Comparison of ENCODE assay signal across 14 cellular contexts in the genomic region with DNA sequence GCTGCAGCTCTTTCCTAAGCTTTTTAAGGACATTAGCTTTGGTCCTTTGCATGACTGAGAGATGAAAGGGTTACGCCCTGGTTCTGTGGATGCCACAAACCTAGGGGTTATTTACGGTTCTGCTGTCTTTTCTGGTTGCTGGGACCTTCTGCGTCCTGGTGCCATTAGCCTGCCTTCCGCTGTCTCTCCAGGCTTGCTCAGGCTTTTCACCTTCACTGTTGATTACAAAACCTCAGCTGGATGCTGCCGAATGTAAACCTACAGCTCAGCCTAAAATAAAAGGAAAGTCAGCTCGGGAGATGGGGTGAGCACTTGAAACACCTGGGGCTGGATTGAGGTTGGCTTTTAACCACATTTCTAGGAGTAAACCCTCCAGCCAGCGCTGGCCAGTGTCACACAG.
DNase-seq lines count a peak whose midpoint lies in the region; ATAC-seq, FAIRE-seq and TF ChIP-seq lines count a peak whose summit lies in the region.
"Had no signal": no experiment of that assay in that cellular context is flagged by ENCODE, and none has a peak within 500 bp of the region (broad histone marks: within the 10 kb centered on the region; RNA-seq: fewer than 3 reads in every experiment).

No MANE protein-coding gene starts in this region.

- no peak overlapping the region for H4K8ac ChIP-seq in H1 (ENCODE audit: extremely low read depth, insufficient read depth, low read length)

- peak; percentile 79 for FAIRE-seq in H1 (lab: Jason Lieb, UNC)
- FAIRE-seq: A204.1, H54 had no signal

- peak; percentile 93 for ATAC-seq in GM23338
- ATAC-seq in GM18907 (IDR thresholded peaks at IDR 0.05; ENCODE audit: unreplicated experiment), result no peak
- ATAC-seq: CD8-positive, alpha-beta T cell had no signal

- no peak for TF ChIP-seq CTCF in GM23338 (conservative IDR thresholded peaks at IDR 0.05; ENCODE audit: low read depth in 2 of 2)
- no peak for TF ChIP-seq CTCF in H1 (IDR thresholded peaks at IDR 0.05; ENCODE audit: control extremely low read depth in 1 of 3, insufficient read depth in 1 of 3, low read depth in 1 of 3, low read length in 3 of 3)
- TF ChIP-seq CTCF in osteoblast (IDR thresholded peaks at IDR 0.05; ENCODE audit: extremely low read depth, low read depth, low read length), result no peak
- TF ChIP-seq CTCF in dorsolateral prefrontal cortex (IDR thresholded peaks at IDR 0.05 in 54 of 56, conservative IDR thresholded peaks at IDR 0.05 in 2 of 56; ENCODE audit: low read depth in 1 of 56, partially characterized antibody in 56 of 56), result no peak

- TF ChIP-seq POLR2A in H1 (IDR thresholded peaks at IDR 0.05; ENCODE audit: control extremely low read depth in 1 of 2, low read depth in 2 of 2, low read length in 2 of 2), result no peak

- H3K79me2 ChIP-seq in GM23338 (replicated peaks; ENCODE audit: insufficient read depth), result no peaks in the 10 kb centered on the region
- H3K79me2 ChIP-seq in H1 (ENCODE audit: control insufficient read depth in 1 of 2, insufficient read depth in 2 of 2, low read length in 2 of 2), result no peaks in the 10 kb centered on the region
- H3K79me2 ChIP-seq in osteoblast (ENCODE audit: insufficient read depth, low read length), result no peaks in the 10 kb centered on the region

- H2BK20ac ChIP-seq in H1 (ENCODE audit: low read length), result no peak overlapping the region

- H3K23me2 ChIP-seq in H1 (ENCODE audit: low read depth, low read length), result no peaks in the 10 kb centered on the region; the same call in 1 of the 2 replicates

- H3K36me3 Mint-ChIP-seq in GM23338 (ENCODE audit: low read depth), result no peaks in the 10 kb centered on the region
- H3K36me3 Mint-ChIP-seq: CD14-positive monocyte; CD8-positive, alpha-beta T cell; IgD-negative memory B cell had no signal

- H4K20me1 ChIP-seq in GM23338 (replicated peaks; ENCODE audit: insufficient read depth) (no peaks in the 10 kb centered on the region), H1 (replicated peaks in 1 of 2; ENCODE audit: control insufficient read depth in 1 of 2, insufficient read depth in 2 of 2, low read length in 2 of 2) (no peaks in the 10 kb centered on the region), osteoblast (ENCODE audit: insufficient read depth, low read length) (no peaks in the 10 kb centered on the region)

- peaks cover under 1% of the 10 kb centered on the region for H3K4me1 Mint-ChIP-seq in GM23338
- H3K4me1 Mint-ChIP-seq: CD14-positive monocyte, IgD-negative memory B cell had no signal

- H3K56ac ChIP-seq in H1 (replicated peaks; ENCODE audit: insufficient read length, low read depth, low read length), result no peak overlapping the region

- no peak overlapping the region for H2BK15ac ChIP-seq in H1 (ENCODE audit: low read length)

- H2AFZ ChIP-seq in GM23338, result peak overlapping the region; percentile 73
- peak overlapping the region; percentile 15; the same call in 1 of the 2 replicates for H2AFZ ChIP-seq in H1 (ENCODE audit: low read length)
- no peak overlapping the region for H2AFZ ChIP-seq in osteoblast (ENCODE audit: low read length)

- H3K9ac ChIP-seq in H1 (replicated peaks in 1 of 4; ENCODE audit: extremely low read depth in 1 of 4, low read depth in 3 of 4, low read length in 3 of 4), result no peak overlapping the region

- CTCF ChIA-PET in H1 (lab: Charles Lee; ENCODE audit: partially characterized antibody), result interaction anchor here (0.8 to 1.6 kb wide), 4 partner anchors 11 to 63 kb away, joined by 3 to 4 read pairs (median 4); no protein-coding TSS in a partner anchor

- POLR2A ChIA-PET in H1 (lab: Charles Lee; ENCODE audit: partially characterized antibody), result no interaction called here

- H3K4me3 ChIP-seq in GM23338 (no peak overlapping the region), H1 (ENCODE audit: extremely low read depth in 1 of 4, insufficient read depth in 2 of 4, low read depth in 3 of 4, low read length in 4 of 4) (no peak overlapping the region), osteoblast (ENCODE audit: insufficient read depth, low read length) (no peak overlapping the region), dorsolateral prefrontal cortex (no peak overlapping the region)

- no peak overlapping the region for H3K23ac ChIP-seq in H1 (ENCODE audit: insufficient read length)

- H3K27me3 ChIP-seq in GM23338 (ENCODE audit: insufficient read depth), result no peaks in the 10 kb centered on the region
- H3K27me3 ChIP-seq in H1 (replicated peaks in 1 of 4; ENCODE audit: control insufficient read depth in 3 of 4, extremely low read depth in 1 of 4, insufficient read depth in 3 of 4, low read length in 3 of 4), result no peaks in the 10 kb centered on the region
- H3K27me3 ChIP-seq in osteoblast (ENCODE audit: insufficient read depth, low read length), result no peaks in the 10 kb centered on the region
- H3K27me3 ChIP-seq in dorsolateral prefrontal cortex, result peaks cover 0 to 5% (median 0%) of the 10 kb centered on the region in 45 donors

- intact Hi-C loops in dorsolateral prefrontal cortex (cut with DNase I), result no loop called here

- no peak overlapping the region for H3K14ac ChIP-seq in H1 (ENCODE audit: insufficient read length)

- H3K4me3 Mint-ChIP-seq in GM23338, result no peak overlapping the region
- H3K4me3 Mint-ChIP-seq: CD14-positive monocyte; CD8-positive, alpha-beta T cell; IgD-negative memory B cell had no signal

- H3K27me3 Mint-ChIP-seq in GM23338 (ENCODE audit: insufficient read depth, low read depth, poor library complexity), result peaks cover 2% of the 10 kb centered on the region
- H3K27me3 Mint-ChIP-seq: IgD-negative memory B cell had no signal

- peak in 1 of 2 experiments; percentile 22; a peak in 1 of 4 replicates for TF ChIP-seq RAD21 in H1 (IDR thresholded peaks at IDR 0.05 in 1 of 2, conservative IDR thresholded peaks at IDR 0.05 in 1 of 2; ENCODE audit: low read depth in 2 of 2, low read length in 2 of 2)

- 58% methylated on average over 7 of the region's 7 CpGs; no CpG with 5 or more reads in 1 of the 2 experiments for WGBS in H1 (ENCODE audit: extremely low coverage in 1 of 2, insufficient coverage in 1 of 2, insufficient read length in 1 of 2, insufficient replicate concordance in 2 of 2, low coverage in 1 of 2, low lambda C conversion rate in 2 of 2, missing lambda C conversion rate in 1 of 2), 2 experiments

- H2AK5ac ChIP-seq in H1 (ENCODE audit: low read depth, low read length), result no peak overlapping the region

- H4K91ac ChIP-seq in H1 (replicated peaks; ENCODE audit: insufficient read length, low read length), result peak overlapping the region; percentile 49

- no peak overlapping the region for H3K27ac ChIP-seq in GM23338 (ENCODE audit: low read depth)
- no peak overlapping the region for H3K27ac ChIP-seq in H1 (ENCODE audit: low read depth, low read length)
- H3K27ac ChIP-seq in osteoblast (ENCODE audit: low read depth, low read length), result no peak overlapping the region
- H3K27ac ChIP-seq in dorsolateral prefrontal cortex, result no peak overlapping the region

- H3K27ac Mint-ChIP-seq in GM23338, result no peak overlapping the region
- H3K27ac Mint-ChIP-seq: CD14-positive monocyte; CD8-positive, alpha-beta T cell; IgD-negative memory B cell had no signal

- 0 out of 2 replicates have a peak overlapping the region, but pooled peaks have one; percentile 27 for H2BK12ac ChIP-seq in H1 (ENCODE audit: low read depth, low read length)

- peak overlapping the region; percentile 83 for H3K18ac ChIP-seq in H1 (ENCODE audit: extremely low read depth, low read length)

- H2BK5ac ChIP-seq in H1 (ENCODE audit: low read depth, low read length), result no peak overlapping the region

- H3K36me3 ChIP-seq in GM23338 (ENCODE audit: insufficient read depth), result no peaks in the 10 kb centered on the region
- H3K36me3 ChIP-seq in H1 (ENCODE audit: control insufficient read depth in 2 of 4, insufficient read depth in 4 of 4, low read length in 3 of 4), result no peaks in the 10 kb centered on the region
- no peaks in the 10 kb centered on the region for H3K36me3 ChIP-seq in osteoblast (ENCODE audit: insufficient read depth, low read length)

- H2BK120ac ChIP-seq in H1 (replicated peaks; ENCODE audit: low read depth, low read length), result no peak overlapping the region

- H3K4me2 ChIP-seq in GM23338 (peak overlapping the region; percentile 34; the same call in 1 of the 2 replicates), H1 (ENCODE audit: insufficient read depth in 1 of 2, low read depth in 2 of 2, low read length in 2 of 2) (peak overlapping the region; percentile 47 to 54; a peak in 2 of 4 replicates), osteoblast (ENCODE audit: insufficient read depth, low read length) (no peak overlapping the region)

- no peaks in the 10 kb centered on the region for H3K9me3 ChIP-seq in H1 (ENCODE audit: insufficient read depth in 2 of 2, low read depth in 1 of 2, low read length in 1 of 2)
- no peaks in the 10 kb centered on the region for H3K9me3 ChIP-seq in osteoblast (ENCODE audit: low read depth, low read length)

- peak; percentile 21 for DNase-seq in GM23338 (ENCODE audit: low spot score)
- DNase-seq in NCI-H345 (lab: John Stamatoyannopoulos, UW), result peak; percentile 56
- DNase-seq in H1 (ENCODE audit: low read depth in 1 of 2, low spot score in 2 of 2), result no peak
- peak; percentile 39 for DNase-seq in osteoblast (ENCODE audit: insufficient read length, low spot score, missing footprints)
- DNase-seq in dorsolateral prefrontal cortex, result no peak
- no peak for DNase-seq in epidermal melanocyte (ENCODE audit: insufficient read length, low spot score)
- DNase-seq: CD8-positive, alpha-beta T cell; DMS53; KG1 had no signal

- peaks cover 8% of the 10 kb centered on the region; the same call in 1 of the 2 replicates for H3K9me2 ChIP-seq in GM23338 (ENCODE audit: insufficient read depth)

- H3F3A ChIP-seq in GM23338 (replicated peaks; ENCODE audit: low read depth), result no peaks in the 10 kb centered on the region

- H3K4me1 ChIP-seq in GM23338 (ENCODE audit: insufficient read depth) (peaks cover 11% of the 10 kb centered on the region), H1 (replicated peaks in 1 of 4; ENCODE audit: control insufficient read depth in 3 of 4, insufficient read depth in 4 of 4, low read length in 3 of 4) (peaks cover 1 to 4% (median 4%) of the 10 kb centered on the region in 4 experiments; a peak in 4 of 7 replicates), osteoblast (ENCODE audit: insufficient read depth, low read length) (no peaks in the 10 kb centered on the region)

- TF ChIP-seq EP300 in H1 (IDR thresholded peaks at IDR 0.05; ENCODE audit: borderline replicate concordance in 1 of 2, low read depth in 2 of 2, low read length in 2 of 2), result no peak

- no peak overlapping the region for H3K4ac ChIP-seq in H1 (replicated peaks; ENCODE audit: insufficient read length, low read depth, low read length)

- no peak overlapping the region for H4K5ac ChIP-seq in H1 (ENCODE audit: insufficient read length, low read depth, low read length)

- no peaks in the 10 kb centered on the region for H3K79me1 ChIP-seq in H1 (ENCODE audit: low read depth, low read length)

- H3K9me3 Mint-ChIP-seq in GM23338, result no peaks in the 10 kb centered on the region

TF ChIP-seq in GM23338, 12 proteins besides CTCF, POLR2A, EP300 and RAD21 (continues in another document):
- TF ChIP-seq STAT1 (IDR thresholded peaks at IDR 0.05; ENCODE audit: unreplicated experiment) (no peak), CREB1 (CRISPR knock-in tag; IDR thresholded peaks at IDR 0.05; ENCODE audit: low read depth) (no peak), ZNF114 (CRISPR knock-in tag; IDR thresholded peaks at IDR 0.05) (no peak)

TF ChIP-seq in H1, 55 proteins besides CTCF, POLR2A, EP300 and RAD21 (continues in another document):
- no peak for TF ChIP-seq NANOG (IDR thresholded peaks at IDR 0.05; ENCODE audit: insufficient read depth, low read depth, low read length, poor library complexity, severe bottlenecking)

Comparison
In these comparisons a context has a peak if more than half of its experiments do, and no peak if none do; other contexts are left out.
1. DNase-seq: peak in GM23338 (single experiment), NCI-H345 (single experiment) and osteoblast (single experiment); none in H1 (0 of 2), dorsolateral prefrontal cortex (0 of 10) and epidermal melanocyte (single experiment).